ENCODE assay signal across 12 cellular contexts in the genomic region with DNA sequence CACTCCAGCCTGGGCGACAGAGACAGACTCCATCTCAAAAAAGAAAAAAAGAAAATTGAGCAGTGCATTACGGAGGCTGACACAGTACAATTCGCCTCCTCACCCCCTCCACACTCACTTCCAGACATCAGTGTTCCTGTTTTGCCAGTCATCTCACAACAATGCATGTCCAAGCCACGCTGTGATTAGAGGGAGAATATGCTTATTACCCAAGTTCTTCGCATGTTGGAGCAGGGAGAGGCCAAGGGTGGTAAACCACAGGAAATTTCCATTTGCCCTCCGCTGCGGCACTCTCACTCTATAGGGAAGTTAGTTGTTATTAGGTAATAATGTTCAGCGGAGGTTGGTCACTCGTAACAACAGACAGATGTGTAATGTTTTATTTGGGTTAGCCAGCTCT. TPM values are rescaled to one million over a fixed set of nuclear protein-coding genes. Genes with fewer than 3 reads are reported as not detected.
DNase-seq lines count a peak whose midpoint lies in the region; ATAC-seq, FAIRE-seq and TF ChIP-seq lines count a peak whose summit lies in the region.
"Had no signal": no experiment of that assay in that cellular context is flagged by ENCODE, and none has a peak within 500 bp of the region (broad histone marks: within the 10 kb centered on the region; RNA-seq: fewer than 3 reads in every experiment).

No MANE protein-coding gene starts in this region.

- intact Hi-C loops in natural killer cell (cut with micrococcal nuclease), result no loop called here

- H3K4me3 Mint-ChIP-seq in natural killer cell (no peak overlapping the region), astrocyte (ENCODE audit: unreplicated experiment) (no peak overlapping the region)
- no peak overlapping the region for H3K4me3 Mint-ChIP-seq in natural killer cell treated with Interleukin-12 subunit alpha and Interleukin-12 subunit beta and Interleukin-15 and Interleukin-18, amount 100 ng/mL, for 72 hours
- H3K4me3 Mint-ChIP-seq in activated CD8-positive, alpha-beta T cell treated with anti-CD3 and anti-CD28 coated beads, Interleukin-2, amount 10 ng/mL, durations not matched to agents 7 days and 5 days, result no peak overlapping the region
- H3K4me3 Mint-ChIP-seq: B cell, mesothelial cell of epicardium had no signal

- H3K27ac ChIP-seq in astrocyte (ENCODE audit: low read depth, low read length), result peak overlapping the region; percentile 86
- H3K27ac ChIP-seq: KMS-11 had no signal

- peaks cover 10 to 39% of the 10 kb centered on the region in 2 donors for H3K27me3 Mint-ChIP-seq in natural killer cell (ENCODE audit: low read depth in 2 of 2)
- peaks cover 8 to 18% of the 10 kb centered on the region in 2 donors for H3K27me3 Mint-ChIP-seq in natural killer cell treated with Interleukin-12 subunit alpha and Interleukin-12 subunit beta and Interleukin-15 and Interleukin-18, amount 100 ng/mL, for 72 hours
- H3K27me3 Mint-ChIP-seq in astrocyte (ENCODE audit: low read depth, unreplicated experiment), result no peaks in the 10 kb centered on the region
- H3K27me3 Mint-ChIP-seq in activated CD8-positive, alpha-beta T cell treated with anti-CD3 and anti-CD28 coated beads, Interleukin-2, amount 10 ng/mL, durations not matched to agents 7 days and 5 days (ENCODE audit: low read depth), result no peaks in the 10 kb centered on the region
- H3K27me3 Mint-ChIP-seq: B cell had no signal

- H2AFZ ChIP-seq in astrocyte (ENCODE audit: low read depth, low read length), result no peak overlapping the region

- H3K9me3 Mint-ChIP-seq in natural killer cell, result no peaks in the 10 kb centered on the region
- no peaks in the 10 kb centered on the region for H3K9me3 Mint-ChIP-seq in natural killer cell treated with Interleukin-12 subunit alpha and Interleukin-12 subunit beta and Interleukin-15 and Interleukin-18, amount 100 ng/mL, for 72 hours
- no peaks in the 10 kb centered on the region for H3K9me3 Mint-ChIP-seq in astrocyte (ENCODE audit: unreplicated experiment)
- no peaks in the 10 kb centered on the region for H3K9me3 Mint-ChIP-seq in activated CD8-positive, alpha-beta T cell treated with anti-CD3 and anti-CD28 coated beads, Interleukin-2, amount 10 ng/mL, durations not matched to agents 7 days and 5 days (ENCODE audit: insufficient read depth)

- H3K4me1 ChIP-seq in astrocyte (ENCODE audit: insufficient read depth, low read length), result peaks cover 45% of the 10 kb centered on the region

- no peaks in the 10 kb centered on the region for H4K20me1 ChIP-seq in astrocyte (ENCODE audit: insufficient read depth, low read length)

- H3K9ac ChIP-seq in astrocyte (ENCODE audit: low read length), result peak overlapping the region; percentile 57
- H3K9ac ChIP-seq: KMS-11 had no signal

- POLR2A ChIA-PET in activated CD8-positive, alpha-beta T cell treated with anti-CD3 and anti-CD28 coated beads, Interleukin-2, amount 10 ng/mL, durations not matched to agents 7 days and 5 days (lab: Charles Lee), result no interaction called here

- TF ChIP-seq CTCF in natural killer cell (IDR thresholded peaks at IDR 0.05) (no peak), astrocyte (IDR thresholded peaks at IDR 0.05; ENCODE audit: insufficient read depth, low read depth, low read length) (no peak), GM13976 (IDR thresholded peaks at IDR 0.05; ENCODE audit: borderline replicate concordance, control extremely low read depth, extremely low read depth, insufficient read depth, missing control alignments) (no peak)

- DNase-seq in natural killer cell, result no peak
- DNase-seq in natural killer cell treated with Interleukin-12 subunit alpha and Interleukin-12 subunit beta and Interleukin-15 and Interleukin-18, amount 100 ng/mL, for 72 hours (ENCODE audit: low spot score), result no peak
- DNase-seq in astrocyte (ENCODE audit: low read depth), result peak; percentile 100
- peak; percentile 99 for DNase-seq in iris pigment epithelial cell (ENCODE audit: low read depth)
- DNase-seq in COLO829 (ENCODE audit: low spot score), result no peak
- no peak for DNase-seq in GM13976 (ENCODE audit: low spot score)
- DNase-seq in activated CD8-positive, alpha-beta T cell treated with anti-CD3 and anti-CD28 coated beads, Interleukin-2, amount 10 ng/mL, durations not matched to agents 7 days and 5 days, result no peak
- DNase-seq: amygdala had no signal

- H3K4me2 ChIP-seq in astrocyte (ENCODE audit: low read length), result peak overlapping the region; percentile 55
- H3K4me2 ChIP-seq: KMS-11 had no signal

- H3K36me3 Mint-ChIP-seq in natural killer cell, result no peaks in the 10 kb centered on the region
- no peaks in the 10 kb centered on the region for H3K36me3 Mint-ChIP-seq in natural killer cell treated with Interleukin-12 subunit alpha and Interleukin-12 subunit beta and Interleukin-15 and Interleukin-18, amount 100 ng/mL, for 72 hours
- H3K36me3 Mint-ChIP-seq in astrocyte (ENCODE audit: low read depth, unreplicated experiment), result no peaks in the 10 kb centered on the region
- no peaks in the 10 kb centered on the region for H3K36me3 Mint-ChIP-seq in activated CD8-positive, alpha-beta T cell treated with anti-CD3 and anti-CD28 coated beads, Interleukin-2, amount 10 ng/mL, durations not matched to agents 7 days and 5 days (ENCODE audit: low read depth)
- H3K36me3 Mint-ChIP-seq: mesothelial cell of epicardium had no signal

- H3K4me3 ChIP-seq in astrocyte (ENCODE audit: insufficient read depth, low read depth, low read length), result no peak overlapping the region

- CTCF ChIA-PET in activated CD8-positive, alpha-beta T cell treated with anti-CD3 and anti-CD28 coated beads, Interleukin-2, amount 10 ng/mL, durations not matched to agents 7 days and 5 days (lab: Charles Lee), result no interaction called here

- H3K4me1 Mint-ChIP-seq in natural killer cell (peaks cover 0 to 5% of the 10 kb centered on the region in 2 donors), astrocyte (ENCODE audit: low read depth, unreplicated experiment) (peaks cover 55% of the 10 kb centered on the region)
- peaks cover 0 to 3% of the 10 kb centered on the region in 2 donors for H3K4me1 Mint-ChIP-seq in natural killer cell treated with Interleukin-12 subunit alpha and Interleukin-12 subunit beta and Interleukin-15 and Interleukin-18, amount 100 ng/mL, for 72 hours (ENCODE audit: low read depth in 2 of 2)
- no peaks in the 10 kb centered on the region for H3K4me1 Mint-ChIP-seq in activated CD8-positive, alpha-beta T cell treated with anti-CD3 and anti-CD28 coated beads, Interleukin-2, amount 10 ng/mL, durations not matched to agents 7 days and 5 days (ENCODE audit: low read depth)
- H3K4me1 Mint-ChIP-seq: B cell had no signal

- H3K27ac Mint-ChIP-seq in natural killer cell (no peak overlapping the region), astrocyte (ENCODE audit: unreplicated experiment) (peak overlapping the region; percentile 83)
- no peak overlapping the region for H3K27ac Mint-ChIP-seq in natural killer cell treated with Interleukin-12 subunit alpha and Interleukin-12 subunit beta and Interleukin-15 and Interleukin-18, amount 100 ng/mL, for 72 hours
- no peak overlapping the region for H3K27ac Mint-ChIP-seq in activated CD8-positive, alpha-beta T cell treated with anti-CD3 and anti-CD28 coated beads, Interleukin-2, amount 10 ng/mL, durations not matched to agents 7 days and 5 days
- H3K27ac Mint-ChIP-seq: B cell, mesothelial cell of epicardium had no signal

- H3K36me3 ChIP-seq in astrocyte (ENCODE audit: insufficient read depth, low read length), result no peaks in the 10 kb centered on the region

- no peaks in the 10 kb centered on the region for H3K27me3 ChIP-seq in astrocyte (ENCODE audit: insufficient read depth, low read length)

- peak; percentile 15 to 84 (median 52) for ATAC-seq in natural killer cell
- ATAC-seq in natural killer cell treated with Interleukin-12 subunit alpha and Interleukin-12 subunit beta and Interleukin-15 and Interleukin-18, amount 100 ng/mL, for 72 hours, result no peak
- ATAC-seq in HG03095 (IDR thresholded peaks at IDR 0.05; ENCODE audit: unreplicated experiment), result no peak
- ATAC-seq in activated CD8-positive, alpha-beta T cell treated with anti-CD3 and anti-CD28 coated beads, Interleukin-2, amount 10 ng/mL, durations not matched to agents 7 days and 5 days, result no peak

- peak; percentile 88 for FAIRE-seq in astrocyte (lab: Jason Lieb, UNC)

- H3K9me3 ChIP-seq in astrocyte (ENCODE audit: insufficient read depth, low read depth, low read length), result no peaks in the 10 kb centered on the region

- H3K79me2 ChIP-seq in astrocyte (ENCODE audit: insufficient read depth, low read length), result no peaks in the 10 kb centered on the region

- in situ Hi-C loops in GM13976 (cut with MboI; ENCODE audit: low sequenced_read_pairs, unreplicated experiment), result no loop called here

RNA-seq across cellular contexts. Expression of gene KCNJ15, which starts 32.9 kb away (rescaled TPM):
- total RNA-seq in natural killer cell (1 to 10 TPM in 1 of 3 donors, not detected in 2; 1.9 TPM), astrocyte (1.8 and 2.2 TPM in 2 replicates)
- total RNA-seq in natural killer cell treated with Interleukin-12 subunit alpha and Interleukin-12 subunit beta and Interleukin-15 and Interleukin-18, amount 100 ng/mL, for 72 hours, result not detected
- not detected for total RNA-seq in activated CD8-positive, alpha-beta T cell treated with anti-CD3 and anti-CD28 coated beads, Interleukin-2, amount 10 ng/mL, durations not matched to agents 7 days and 5 days
- total RNA-seq: B cell had no signal

Comparison
In these comparisons a context has a peak if more than half of its experiments do, and no peak if none do; other contexts are left out.
1. ATAC-seq: peak in natural killer cell (3 of 3); none in natural killer cell treated with Interleukin-12 subunit alpha and Interleukin-12 subunit beta and Interleukin-15 and Interleukin-18, amount 100 ng/mL, for 72 hours (0 of 2), HG03095 (single experiment) and activated CD8-positive, alpha-beta T cell treated with anti-CD3 and anti-CD28 coated beads, Interleukin-2, amount 10 ng/mL, durations not matched to agents 7 days and 5 days (single experiment).
2. DNase-seq: peak in astrocyte (single experiment) and iris pigment epithelial cell (single experiment); none in natural killer cell (single experiment), natural killer cell treated with Interleukin-12 subunit alpha and Interleukin-12 subunit beta and Interleukin-15 and Interleukin-18, amount 100 ng/mL, for 72 hours (single experiment), COLO829 (single experiment), GM13976 (single experiment) and activated CD8-positive, alpha-beta T cell treated with anti-CD3 and anti-CD28 coated beads, Interleukin-2, amount 10 ng/mL, durations not matched to agents 7 days and 5 days (single experiment).